ENCODE assay signal across 8 cellular contexts in genomic region chr17:2303278-2304188, GRCh38. TPM values are rescaled to one million over a fixed set of nuclear protein-coding genes. Genes with fewer than 3 reads are reported as not detected.
DNase-seq lines count a peak whose midpoint lies in the region; ATAC-seq and TF ChIP-seq lines count a peak whose summit lies in the region.

Gene SMG6 (minus strand): TSS chr17:2303785. CDS start chr17:2303720, 65 bp downstream.
Gene SRR (plus strand): TSS chr17:2303950. CDS start chr17:2315561, 11,611 bp downstream.

- peaks cover 28% of the 10 kb centered on the region for H3K79me2 ChIP-seq in OCI-LY7 (ENCODE audit: insufficient read depth, low read depth, low read length)

- DNase-seq in Calu3 (peak; percentile 84), HT1080 (ENCODE audit: low read depth) (peak; percentile 78), OCI-LY7 (ENCODE audit: low spot score) (peak; percentile 93), activated T-cell treated with anti-CD3 and anti-CD28 coated beads for 4 hours (peak; percentile 94), epithelial cell of esophagus (ENCODE audit: low read depth) (peak; percentile 91)
- peak; percentile 88 to 90 for DNase-seq in stimulated activated CD8-positive, alpha-beta memory T cell treated with anti-CD3 and anti-CD28 coated beads, Interleukin-4, amount 100 ng/mL, for 1 hour (ENCODE audit: low read depth in 2 of 2, low spot score in 1 of 2)

- H3K4me3 Mint-ChIP-seq in Calu3 (ENCODE audit: low read depth, unreplicated experiment), result peak within 1 kb of the TSS; percentile 79

- no peaks in the 10 kb centered on the region for H4K20me1 ChIP-seq in OCI-LY7 (ENCODE audit: insufficient read depth, low read length)

- peaks cover 14% of the 10 kb centered on the region for H3K4me1 Mint-ChIP-seq in Calu3 (ENCODE audit: low read depth, unreplicated experiment)

- H3K27ac ChIP-seq in OCI-LY7 (ENCODE audit: low read depth, low read length, poor library complexity, severe bottlenecking), result peak within 1 kb of the TSS; percentile 54

- H2AFZ ChIP-seq in OCI-LY7 (ENCODE audit: low read length), result peak within 1 kb of the TSS; percentile 59; the same call in 1 of the 2 replicates

- BruUV-seq in Calu3 (replicated peaks; lab: Mats Ljungman, UMichigan) (no TSS peak), OCI-LY7 (replicated peaks; lab: Mats Ljungman, UMichigan) (no TSS peak)

- H3K9me3 Mint-ChIP-seq in Calu3 (ENCODE audit: low read depth, unreplicated experiment), result no peaks in the 10 kb centered on the region

- H3K27ac Mint-ChIP-seq in Calu3 (ENCODE audit: unreplicated experiment), result no peak within 1 kb of the TSS

- POLR2A ChIA-PET in OCI-LY7 (lab: Charles Lee), result interaction anchor here (0.7 to 1.0 kb wide), 4 partner anchors 16 to 89 kb away, joined by 3 to 4 read pairs (median 4); no protein-coding TSS in a partner anchor

- peaks cover 20% of the 10 kb centered on the region; the same call in 1 of the 2 replicates for H3K36me3 ChIP-seq in OCI-LY7 (ENCODE audit: insufficient read depth, low read length)

- no peaks in the 10 kb centered on the region for H3K27me3 ChIP-seq in mononuclear cell (ENCODE audit: insufficient read depth, low read length)

- peaks cover 26% of the 10 kb centered on the region for H3K36me3 Mint-ChIP-seq in Calu3 (ENCODE audit: insufficient read depth, unreplicated experiment)

- no peaks in the 10 kb centered on the region for H3K27me3 Mint-ChIP-seq in Calu3 (ENCODE audit: unreplicated experiment)

- CTCF ChIA-PET in Calu3 (lab: Charles Lee) (interaction anchor here (0.5 to 1.4 kb wide), 3 partner anchors 12 to 59 kb away, joined by 3 read pairs; no protein-coding TSS in a partner anchor), OCI-LY7 (lab: Charles Lee; ENCODE audit: unreplicated experiment) (interaction anchor here (0.5 kb wide), 1 partner anchor 21 kb away, joined by 3 read pairs; no protein-coding TSS in a partner anchor)

- no peaks in the 10 kb centered on the region for H3K9me2 ChIP-seq in OCI-LY7 (ENCODE audit: insufficient read depth, low read length)

- intact Hi-C loops in Calu3 (cut with micrococcal nuclease; ENCODE audit: unreplicated experiment), result no loop called here
- intact Hi-C loops in OCI-LY7 (cut with micrococcal nuclease; ENCODE audit: unreplicated experiment), result no loop called here

- peak; percentile 70 for ATAC-seq in GM21367 (IDR thresholded peaks at IDR 0.05; ENCODE audit: unreplicated experiment)

- H3K4me3 ChIP-seq in OCI-LY7 (ENCODE audit: low read depth, low read length, poor library complexity, severe bottlenecking) (peak within 1 kb of the TSS; percentile 91), epithelial cell of esophagus (ENCODE audit: low read length) (peak within 1 kb of the TSS; percentile 85), mononuclear cell (ENCODE audit: low read length) (peak within 1 kb of the TSS; percentile 89)

- peaks cover 16% of the 10 kb centered on the region for H3K4me1 ChIP-seq in OCI-LY7 (ENCODE audit: insufficient read depth, low read length, poor library complexity, severe bottlenecking)
- peaks cover 21% of the 10 kb centered on the region for H3K4me1 ChIP-seq in mononuclear cell (ENCODE audit: insufficient read depth, low read length)

- TF ChIP-seq CTCF in Calu3 (IDR thresholded peaks at IDR 0.05; ENCODE audit: unreplicated experiment) (no peak), OCI-LY7 (conservative IDR thresholded peaks at IDR 0.05; ENCODE audit: low read length) (no peak), epithelial cell of esophagus (IDR thresholded peaks at IDR 0.05; ENCODE audit: insufficient read depth, low read depth, low read length, missing control alignments) (no peak)

- no peaks in the 10 kb centered on the region for H3K9me3 ChIP-seq in OCI-LY7 (ENCODE audit: low read length)
- H3K9me3 ChIP-seq in mononuclear cell (ENCODE audit: low read depth, low read length), result no peaks in the 10 kb centered on the region

- H3K4me2 ChIP-seq in OCI-LY7 (ENCODE audit: low read length), result peak within 1 kb of the TSS; percentile 88

RNA-seq across cellular contexts. Expression of gene SMG6, which starts in this region (rescaled TPM):
- total RNA-seq in Calu3 (2022), result 13.0 and 13.5 TPM in 2 replicates
- total RNA-seq in HT1080 (2014; rRNA removed; shearing (Covaris generic)), result 42.8 and 43.9 TPM in 2 replicates
- polyA plus RNA-seq in HT1080 (2015; cell fraction: cytosol; rRNA removed), result 55.6 TPM in 2 replicates
- polyA plus RNA-seq in HT1080 (2015; cell fraction: nucleus; rRNA removed), result 54.3 and 58.0 TPM in 2 replicates
- 10.2 and 12.5 TPM in 2 replicates for total RNA-seq in OCI-LY7 (2014; rRNA removed; shearing (Covaris generic))
- 17.8 and 18.8 TPM in 2 replicates for total RNA-seq in OCI-LY7 (2022)
- total RNA-seq in mononuclear cell, result 21.8 TPM

RNA-seq across cellular contexts. Expression of gene SRR, which starts in this region (rescaled TPM):
- 6.4 and 7.0 TPM in 2 replicates for total RNA-seq in Calu3 (2022)
- 5.3 and 15.3 TPM in 2 replicates for total RNA-seq in HT1080 (2014; rRNA removed; shearing (Covaris generic))
- 7.3 and 13.6 TPM in 2 replicates for polyA plus RNA-seq in HT1080 (2015; cell fraction: cytosol; rRNA removed)
- 5.8 and 6.2 TPM in 2 replicates for polyA plus RNA-seq in HT1080 (2015; cell fraction: nucleus; rRNA removed)
- 3.8 and 5.6 TPM in 2 replicates for total RNA-seq in OCI-LY7 (2014; rRNA removed; shearing (Covaris generic))
- total RNA-seq in OCI-LY7 (2022), result 5.8 and 12.1 TPM in 2 replicates
- 2.1 TPM for total RNA-seq in mononuclear cell

Comparison
In these comparisons a context has a peak if more than half of its experiments do, and no peak if none do; other contexts are left out.
1. Peak in every context shown above with its lines: DNase-seq, ATAC-seq, H3K4me3 ChIP-seq and H3K27ac ChIP-seq.